In genomic region chr6:31597006-31597405, GRCh38 we compare ENCODE assay signal across 6 cellular contexts. TPM values are rescaled to one million over a fixed set of nuclear protein-coding genes. Genes with fewer than 3 reads are reported as not detected.
DNase-seq lines count a peak whose midpoint lies in the region; TF ChIP-seq lines count a peak whose summit lies in the region.

No MANE protein-coding gene starts in this region.

- H3K36me3 Mint-ChIP-seq in activated naive CD4-positive, alpha-beta T cell treated with anti-CD3 and anti-CD28 coated beads for 36 hours (ENCODE audit: low read depth), result no peaks in the 10 kb centered on the region
- no peaks in the 10 kb centered on the region for H3K36me3 Mint-ChIP-seq in nephron (ENCODE audit: low read depth)

- H3K9me3 Mint-ChIP-seq in activated naive CD4-positive, alpha-beta T cell treated with anti-CD3 and anti-CD28 coated beads for 36 hours, result no peaks in the 10 kb centered on the region
- no peaks in the 10 kb centered on the region for H3K9me3 Mint-ChIP-seq in nephron

- H3K4me1 Mint-ChIP-seq in activated naive CD4-positive, alpha-beta T cell treated with anti-CD3 and anti-CD28 coated beads for 36 hours (ENCODE audit: low read depth), result peaks cover 43% of the 10 kb centered on the region
- H3K4me1 Mint-ChIP-seq in nephron, result no peaks in the 10 kb centered on the region

- peak overlapping the region; percentile 77 for H3K27ac Mint-ChIP-seq in activated naive CD4-positive, alpha-beta T cell treated with anti-CD3 and anti-CD28 coated beads for 36 hours
- H3K27ac Mint-ChIP-seq in nephron, result no peak overlapping the region

- DNase-seq in COLO668 (lab: John Stamatoyannopoulos, UW; ENCODE audit: unreplicated experiment), result peak; percentile 2
- peak; percentile 9 for DNase-seq in LoVo (ENCODE audit: low spot score)
- DNase-seq in activated naive CD4-positive, alpha-beta T cell treated with anti-CD3 and anti-CD28 coated beads for 36 hours, result peak; percentile 56
- no peak for DNase-seq in NCI-H2081 treated with DMSO at 0.1 percent for 48 hours (lab: John Stamatoyannopoulos, UW)
- no peak for DNase-seq in ecto neural progenitor cell (ENCODE audit: low spot score)

- CTCF ChIA-PET in activated naive CD4-positive, alpha-beta T cell treated with anti-CD3 and anti-CD28 coated beads for 36 hours (lab: Charles Lee), result interaction anchor here (0.8 to 13.0 kb wide), 14 partner anchors 13 to 141 kb away, joined by 4 to 618 read pairs (median 24); partner anchors contain the start of genes AIF1, ATP6V1G2, DDX39B and LST1

- H3K4me3 Mint-ChIP-seq in activated naive CD4-positive, alpha-beta T cell treated with anti-CD3 and anti-CD28 coated beads for 36 hours, result no peak overlapping the region
- H3K4me3 Mint-ChIP-seq in nephron, result no peak overlapping the region

- intact Hi-C loops in activated naive CD4-positive, alpha-beta T cell treated with anti-CD3 and anti-CD28 coated beads for 36 hours (cut with micrococcal nuclease), result loop anchor here (1.0 kb wide), 2 partner anchors 16 to 197 kb away; no protein-coding TSS in a partner anchor

- peak; percentile 19 to 44 (median 25) for TF ChIP-seq CTCF in nephron (IDR thresholded peaks at IDR 0.05; ENCODE audit: unreplicated experiment in 3 of 3)

- H3K27me3 Mint-ChIP-seq in activated naive CD4-positive, alpha-beta T cell treated with anti-CD3 and anti-CD28 coated beads for 36 hours (ENCODE audit: low read depth), result no peaks in the 10 kb centered on the region
- H3K27me3 Mint-ChIP-seq in nephron (ENCODE audit: low read depth), result peaks cover 12% of the 10 kb centered on the region

RNA-seq across cellular contexts. Expression of gene NCR3, which starts 4.2 kb away (rescaled TPM):
- 1 to 10 TPM; 2.8 TPM for total RNA-seq in activated naive CD4-positive, alpha-beta T cell treated with anti-CD3 and anti-CD28 coated beads for 36 hours

RNA-seq across cellular contexts. Expression of gene LST1, which starts 10.9 kb away (rescaled TPM):
- total RNA-seq in activated naive CD4-positive, alpha-beta T cell treated with anti-CD3 and anti-CD28 coated beads for 36 hours, result 10 to 100 TPM; 11.5 to 12.5 TPM

RNA-seq across cellular contexts. Expression of gene LTB, which starts 14.8 kb away (rescaled TPM):
- total RNA-seq in activated naive CD4-positive, alpha-beta T cell treated with anti-CD3 and anti-CD28 coated beads for 36 hours, result 10 to 100 TPM; 50.5 to 52.3 TPM

RNA-seq across cellular contexts. Expression of gene AIF1, which starts 18.0 kb away (rescaled TPM):
- total RNA-seq in activated naive CD4-positive, alpha-beta T cell treated with anti-CD3 and anti-CD28 coated beads for 36 hours, result 100 to 1,000 TPM; 120 to 129 TPM

RNA-seq across cellular contexts. Expression of gene TNF, which starts 21.6 kb away (rescaled TPM):
- 10 to 100 TPM; 31.6 to 33.2 TPM for total RNA-seq in activated naive CD4-positive, alpha-beta T cell treated with anti-CD3 and anti-CD28 coated beads for 36 hours

Comparison
In these comparisons a context has a peak if more than half of its experiments do, and no peak if none do; other contexts are left out.
1. DNase-seq: peak in COLO668 (single experiment), LoVo (single experiment) and activated naive CD4-positive, alpha-beta T cell treated with anti-CD3 and anti-CD28 coated beads for 36 hours (single experiment); none in NCI-H2081 treated with DMSO at 0.1 percent for 48 hours (single experiment) and ecto neural progenitor cell (single experiment).